In genomic region chr17:49621420-49621819, GRCh38 we compare ENCODE assay signal across 16 cellular contexts. TPM values are rescaled to one million over a fixed set of nuclear protein-coding genes. Genes with fewer than 3 reads are reported as not detected.
"Had no signal": no experiment of that assay in that cellular context is flagged by ENCODE, and none has a peak within 500 bp of the region (broad histone marks: within the 10 kb centered on the region; RNA-seq: fewer than 3 reads in every experiment).

No MANE protein-coding gene starts in this region.

- H3K27me3 ChIP-seq: foreskin keratinocyte, pancreas had no signal

- H3K4me1 ChIP-seq: foreskin keratinocyte had no signal

- FAIRE-seq: bronchial epithelial cell, islet of Langerhans, pancreas had no signal

- H3K9me3 ChIP-seq: pancreas had no signal

- ATAC-seq: activated CD8-positive, alpha-beta T cell treated with anti-CD3 and anti-CD28 coated beads, Interleukin-2, amount 10 ng/mL, durations not matched to agents 7 days and 5 days; foreskin keratinocyte; naive thymus-derived CD4-positive, alpha-beta T cell; pancreas; stimulated activated memory B cell treated with anti-CD40 and anti-IgM and Interleukin-4, amounts not matched to agents 10 μg/mL and 1 μg/mL and 100 μg/mL, for 72 hours had no signal

- DNase-seq: activated B cell treated with CpG ODN at 0.5 μM for 24 hours; activated CD4-positive, alpha-beta T cell treated with anti-CD3 and anti-CD28 coated beads for 48 hours; activated CD8-positive, alpha-beta memory T cell treated with anti-CD3 and anti-CD28 coated beads, Interleukin-2, amount 50 U/mL, for 4 hours; activated CD8-positive, alpha-beta T cell treated with anti-CD3 and anti-CD28 coated beads, Interleukin-2, amount 10 ng/mL, durations not matched to agents 7 days and 5 days; activated naive CD8-positive, alpha-beta T cell treated with anti-CD3 and anti-CD28 coated beads, Interleukin-2, amount 10 ng/mL, durations not matched to agents 7 days and 5 days; anterior cingulate cortex; foreskin keratinocyte; head of caudate nucleus; naive thymus-derived CD4-positive, alpha-beta T cell; pancreas; substantia nigra had no signal

- H3K27ac ChIP-seq: foreskin keratinocyte, pancreas had no signal

- H3K4me3 ChIP-seq: pancreas had no signal

RNA-seq across cellular contexts. Expression of gene NXPH3, which starts 45.7 kb away (rescaled TPM):
- total RNA-seq: activated B cell treated with CpG ODN at 0.5 μM for 24 hours; activated CD8-positive, alpha-beta T cell treated with anti-CD3 and anti-CD28 coated beads, Interleukin-2, amount 10 ng/mL, durations not matched to agents 7 days and 5 days; bronchial epithelial cell; mononuclear cell; naive thymus-derived CD4-positive, alpha-beta T cell; T-helper 2 cell treated with Interferon-gamma antibody and Interleukin-4, amounts not matched to agents 100 ng/mL and 5 ng/mL, for 36 hours had no signal
- polyA plus RNA-seq: naive thymus-derived CD4-positive, alpha-beta T cell had no signal
